Comparison of ENCODE assay signal across 24 cellular contexts in genomic region chr3:23344886-23345285, GRCh38.
"Had no signal": no experiment of that assay in that cellular context is flagged by ENCODE, and none has a peak within 500 bp of the region (broad histone marks: within the 10 kb centered on the region; RNA-seq: fewer than 3 reads in every experiment).

No MANE protein-coding gene starts in this region.

- H2AFZ ChIP-seq: neural progenitor cell, parathyroid adenoma had no signal

- H3K27me3 ChIP-seq: neural progenitor cell, ovary, right lobe of liver, sigmoid colon, stomach, thyroid gland, tibial nerve, upper lobe of left lung, vagina had no signal

- H3K27ac ChIP-seq: neural progenitor cell, ovary, parathyroid adenoma, psoas muscle, right lobe of liver, sigmoid colon, stomach, thoracic aorta, thyroid gland, tibial nerve, upper lobe of left lung, vagina had no signal

- ATAC-seq: psoas muscle; right cardiac atrium; right lobe of liver; stimulated activated effector memory CD8-positive, alpha-beta T cell treated with anti-CD3 and anti-CD28 coated beads, Interleukin-12 subunit alpha, Interleukin-12 subunit beta, amount 100 ng/mL, for 72 hours; stimulated activated naive B cell treated with anti-CD40 and anti-IgM and Interleukin-4, amounts not matched to agents 10 μg/mL and 1 μg/mL and 100 μg/mL, for 72 hours had no signal

- H3K4me1 ChIP-seq: neural progenitor cell, parathyroid adenoma, right lobe of liver, thyroid gland, tibial nerve, vagina had no signal

- H3K4me2 ChIP-seq: neural progenitor cell had no signal

- H3K79me2 ChIP-seq: parathyroid adenoma had no signal

- H3K9me3 ChIP-seq: ovary, psoas muscle, right lobe of liver, sigmoid colon, stomach, thoracic aorta, thyroid gland, tibial nerve, upper lobe of left lung, vagina had no signal

- H3K4me3 ChIP-seq: neural progenitor cell, ovary, psoas muscle, right lobe of liver, sigmoid colon, stomach, thoracic aorta, thyroid gland, tibial nerve, upper lobe of left lung, vagina had no signal

- H3K36me3 ChIP-seq: neural progenitor cell, ovary, right lobe of liver, sigmoid colon, stomach, thoracic aorta, thyroid gland, tibial nerve, upper lobe of left lung, vagina had no signal

- DNase-seq: occipital lobe; ovary; posterior cingulate gyrus; psoas muscle; right cardiac atrium; right lobe of liver; sigmoid colon; small intestine; stimulated activated CD4-positive, alpha-beta T cell treated with anti-CD3 and anti-CD28 coated beads, Interleukin-15, amount 100 ng/mL, for 24 hours; stimulated activated CD4-positive, alpha-beta T cell treated with anti-CD3 and anti-CD28 coated beads, Interleukin-2, amount 100 ng/mL, for 24 hours; stimulated activated CD4-positive, alpha-beta T cell treated with anti-CD3 and anti-CD28 coated beads, Interleukin-2, amount 100 ng/mL, for 48 hours; stimulated activated CD4-positive, alpha-beta T cell treated with anti-CD3 and anti-CD28 coated beads, Interleukin-4, amount 100 ng/mL, for 24 hours; stimulated activated naive B cell treated with anti-CD40 and anti-IgM and Interleukin-4, amounts not matched to agents 10 μg/mL and 1 μg/mL and 100 μg/mL, for 72 hours; stimulated activated naive CD4-positive, alpha-beta T cell treated with Interleukin-2 at 50 U/mL for 16 hours; stomach; thyroid gland; trophoblast cell; upper lobe of left lung had no signal

- H3K9ac ChIP-seq: neural progenitor cell, parathyroid adenoma had no signal
